Comparison of ENCODE assay signal across 9 cellular contexts in the genomic region with DNA sequence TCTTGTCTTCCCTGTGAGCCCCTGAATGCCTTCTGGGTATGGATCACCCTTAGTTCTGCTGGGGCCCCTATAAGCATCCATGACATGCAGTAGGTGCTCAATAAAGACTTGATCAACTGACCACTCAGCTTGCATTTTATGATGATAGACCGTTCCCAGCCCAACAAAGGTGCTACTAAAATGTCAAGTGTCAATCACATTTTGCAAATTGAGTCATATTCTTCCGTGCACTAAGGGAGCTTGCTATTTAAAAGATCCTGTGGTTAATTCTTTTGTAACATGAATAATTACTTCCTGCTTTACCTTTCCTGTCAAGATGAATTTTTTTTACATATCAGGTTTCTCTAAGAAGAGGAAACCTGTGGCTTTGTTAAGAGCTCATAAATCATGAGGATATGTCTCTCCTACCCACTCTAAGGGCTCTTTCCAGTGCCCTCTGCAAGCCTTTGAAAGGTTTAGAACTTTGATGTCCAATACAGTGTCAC. TPM values are rescaled to one million over a fixed set of nuclear protein-coding genes. Genes with fewer than 3 reads are reported as not detected.
A peak's percentile ranks its signal among the peaks of the same experiment; 100 is the strongest.
DNase-seq lines count a peak whose midpoint lies in the region; ATAC-seq, FAIRE-seq and TF ChIP-seq lines count a peak whose summit lies in the region.
"Had no signal": no experiment of that assay in that cellular context is flagged by ENCODE, and none has a peak within 500 bp of the region (broad histone marks: within the 10 kb centered on the region; RNA-seq: fewer than 3 reads in every experiment).

No MANE protein-coding gene starts in this region.

- H3K27me3 ChIP-seq in GM06990 (replicated peaks; ENCODE audit: control insufficient read depth, insufficient read depth, low read length): no peaks in the 10 kb centered on the region

- no peak for TF ChIP-seq CTCF in GM06990 (IDR thresholded peaks at IDR 0.05; ENCODE audit: insufficient read depth, low read length, poor library complexity, severe bottlenecking)

- no peaks in the 10 kb centered on the region; the same call in none of the 2 replicates for H3K36me3 ChIP-seq in GM06990 (ENCODE audit: control insufficient read depth, insufficient read depth, low read length)
- H3K36me3 ChIP-seq: lower lobe of right lung had no signal

- no peak overlapping the region for H3K4me3 ChIP-seq in GM06990 (replicated peaks; ENCODE audit: low read depth, low read length)
- H3K4me3 ChIP-seq in Jurkat, Clone E6-1 (ENCODE audit: low read length): no peak overlapping the region
- H3K4me3 ChIP-seq: lower lobe of right lung had no signal

- FAIRE-seq in frontal cortex (lab: Jason Lieb, UNC): no peak

- no peak for ATAC-seq in GM21737 (IDR thresholded peaks at IDR 0.05; ENCODE audit: unreplicated experiment)
- ATAC-seq in HG02678 (IDR thresholded peaks at IDR 0.05; ENCODE audit: unreplicated experiment): no peak
- ATAC-seq: lower lobe of right lung had no signal

- DNase-seq in GM06990 (ENCODE audit: extremely low read depth, insufficient read length) (peak; percentile 53), SIG-M5 treated with dmso at 0.1 percent for 504 hours (lab: John Stamatoyannopoulos, UW; ENCODE audit: unreplicated experiment) (peak; percentile 67), left kidney (ENCODE audit: low read depth, low spot score) (peak; percentile 51), NCI-H2227 treated with DMSO at 0.1 percent for 48 hours (lab: John Stamatoyannopoulos, UW) (no peak), frontal cortex (ENCODE audit: low spot score in 2 of 2) (no peak)
- DNase-seq in Jurkat, Clone E6-1 (ENCODE audit: low read depth, low spot score): peak; percentile 84
- DNase-seq: lower lobe of right lung had no signal

RNA-seq across cellular contexts. Expression of a gene that starts 47.6 kb away (rescaled TPM):
- polyA plus RNA-seq in Jurkat, Clone E6-1 (2012; ENCODE audit: insufficient read depth, insufficient read length): 5.8 TPM
- total RNA-seq in frontal cortex: 13.5 TPM

Comparison
In these comparisons a context has a peak if more than half of its experiments do, and no peak if none do; other contexts are left out.
1. DNase-seq: peak in GM06990 (single experiment), Jurkat, Clone E6-1 (single experiment), SIG-M5 treated with dmso at 0.1 percent for 504 hours (single experiment) and left kidney (single experiment); none in NCI-H2227 treated with DMSO at 0.1 percent for 48 hours (single experiment) and frontal cortex (0 of 2).